1 cellular context compared by ENCODE assay signal in the genomic region with DNA sequence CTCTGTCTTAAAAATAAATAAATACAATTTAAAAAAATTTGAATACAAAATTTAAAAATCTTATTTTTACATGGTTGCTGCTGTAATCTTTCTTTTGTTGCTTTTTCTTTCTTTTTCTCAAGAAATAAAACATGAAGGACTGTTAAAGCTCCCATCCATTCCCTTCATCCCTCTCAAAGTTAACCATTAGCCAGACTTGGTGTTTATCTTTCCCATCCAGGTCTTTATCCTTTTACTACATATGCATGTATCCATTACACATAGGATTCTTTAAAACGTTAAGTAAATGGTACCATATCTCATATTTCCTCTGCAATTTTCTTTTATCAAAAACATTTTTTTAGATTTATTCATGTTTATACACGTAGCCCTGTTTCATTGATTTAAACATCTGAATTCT.
TF ChIP-seq lines count a peak whose summit lies in the region.

No MANE protein-coding gene starts in this region.

TF ChIP-seq in WTC11, 78 proteins besides CTCF, POLR2A, EP300 and RAD21 (continued from another document):
- TF ChIP-seq, protein P1, sequence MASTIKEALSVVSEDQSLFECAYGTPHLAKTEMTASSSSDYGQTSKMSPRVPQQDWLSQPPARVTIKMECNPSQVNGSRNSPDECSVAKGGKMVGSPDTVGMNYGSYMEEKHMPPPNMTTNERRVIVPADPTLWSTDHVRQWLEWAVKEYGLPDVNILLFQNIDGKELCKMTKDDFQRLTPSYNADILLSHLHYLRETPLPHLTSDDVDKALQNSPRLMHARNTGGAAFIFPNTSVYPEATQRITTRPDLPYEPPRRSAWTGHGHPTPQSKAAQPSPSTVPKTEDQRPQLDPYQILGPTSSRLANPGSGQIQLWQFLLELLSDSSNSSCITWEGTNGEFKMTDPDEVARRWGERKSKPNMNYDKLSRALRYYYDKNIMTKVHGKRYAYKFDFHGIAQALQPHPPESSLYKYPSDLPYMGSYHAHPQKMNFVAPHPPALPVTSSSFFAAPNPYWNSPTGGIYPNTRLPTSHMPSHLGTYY (CRISPR knock-in tag; IDR thresholded peaks at IDR 0.05), result no peak
- TF ChIP-seq AR (CRISPR knock-in tag; IDR thresholded peaks at IDR 0.05) (no peak), ZNF121 (CRISPR knock-in tag; IDR thresholded peaks at IDR 0.05) (no peak), JAZF1 (CRISPR knock-in tag; IDR thresholded peaks at IDR 0.05) (no peak), MYBL2 (CRISPR knock-in tag; IDR thresholded peaks at IDR 0.05) (no peak), RELA (CRISPR knock-in tag; IDR thresholded peaks at IDR 0.05; ENCODE audit: borderline replicate concordance) (no peak), NR2C2 (CRISPR knock-in tag; IDR thresholded peaks at IDR 0.05) (no peak), ETV6 (CRISPR knock-in tag; IDR thresholded peaks at IDR 0.05) (no peak), SP1 (CRISPR knock-in tag; conservative IDR thresholded peaks at IDR 0.05) (no peak)
- TF ChIP-seq, protein P2, sequence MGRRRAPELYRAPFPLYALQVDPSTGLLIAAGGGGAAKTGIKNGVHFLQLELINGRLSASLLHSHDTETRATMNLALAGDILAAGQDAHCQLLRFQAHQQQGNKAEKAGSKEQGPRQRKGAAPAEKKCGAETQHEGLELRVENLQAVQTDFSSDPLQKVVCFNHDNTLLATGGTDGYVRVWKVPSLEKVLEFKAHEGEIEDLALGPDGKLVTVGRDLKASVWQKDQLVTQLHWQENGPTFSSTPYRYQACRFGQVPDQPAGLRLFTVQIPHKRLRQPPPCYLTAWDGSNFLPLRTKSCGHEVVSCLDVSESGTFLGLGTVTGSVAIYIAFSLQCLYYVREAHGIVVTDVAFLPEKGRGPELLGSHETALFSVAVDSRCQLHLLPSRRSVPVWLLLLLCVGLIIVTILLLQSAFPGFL (CRISPR knock-in tag; IDR thresholded peaks at IDR 0.05; ENCODE audit: borderline replicate concordance), result no peak
